ENCODE assay signal across 14 cellular contexts in the genomic region with DNA sequence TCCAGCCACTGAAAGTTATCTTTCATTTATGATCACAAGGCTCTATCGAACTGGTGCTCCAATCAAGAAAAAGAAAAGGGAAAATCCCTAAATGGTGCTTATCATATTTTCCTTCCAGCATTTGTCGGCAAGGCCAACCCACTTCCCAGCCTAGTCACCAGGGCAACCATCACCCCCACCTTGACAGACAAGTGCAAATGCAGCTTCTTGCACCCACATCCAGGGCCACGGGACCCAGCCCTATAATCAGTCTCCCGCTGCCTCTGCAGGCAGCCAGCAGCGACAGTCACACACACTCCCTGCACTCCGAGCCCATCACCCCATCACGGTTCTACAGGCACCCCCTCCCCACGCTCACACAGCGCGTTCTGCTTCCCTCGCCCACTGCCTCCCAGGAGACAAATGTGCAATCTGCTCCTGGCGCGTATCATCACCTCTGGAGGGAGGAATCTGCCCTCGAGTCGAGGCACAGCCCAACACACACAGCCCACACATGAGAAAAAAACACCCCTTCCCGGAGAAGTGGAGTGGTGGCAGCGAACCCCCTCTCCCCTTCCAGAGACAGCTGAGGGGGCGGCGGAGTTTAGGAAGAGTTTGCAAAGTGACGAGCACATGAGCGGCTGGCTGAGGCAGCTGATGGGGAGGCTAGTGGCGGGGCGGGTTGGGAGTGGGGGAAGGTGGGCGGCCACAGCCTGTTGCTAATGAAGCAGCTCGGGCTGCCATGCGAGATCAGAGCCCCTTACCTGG. TPM values are rescaled to one million over a fixed set of nuclear protein-coding genes. Genes with fewer than 3 reads are reported as not detected.
DNase-seq lines count a peak whose midpoint lies in the region; ATAC-seq, FAIRE-seq and TF ChIP-seq lines count a peak whose summit lies in the region.
"Had no signal": no experiment of that assay in that cellular context is flagged by ENCODE, and none has a peak within 500 bp of the region (broad histone marks: within the 10 kb centered on the region; RNA-seq: fewer than 3 reads in every experiment).

No MANE protein-coding gene starts in this region.

- no peak for TF ChIP-seq CTCF in K562 (IDR thresholded peaks at IDR 0.05 in 2 of 3, conservative IDR thresholded peaks at IDR 0.05 in 1 of 3; ENCODE audit: insufficient read depth in 2 of 3, low read depth in 1 of 3, low read length in 3 of 3)
- no peak for TF ChIP-seq CTCF in neural progenitor cell (IDR thresholded peaks at IDR 0.05)

- H3K9me3 ChIP-seq in HUES6 (ENCODE audit: control insufficient read depth, insufficient read depth, low read depth, low read length) (no peaks in the 10 kb centered on the region), K562 (replicated peaks; ENCODE audit: control insufficient read depth, insufficient read depth, low read depth, low read length) (no peaks in the 10 kb centered on the region), neural progenitor cell (ENCODE audit: low read depth) (no peaks in the 10 kb centered on the region)

- H3K4me1 ChIP-seq in HUES6 (ENCODE audit: control insufficient read depth, insufficient read depth, low read length) (peaks cover 20% of the 10 kb centered on the region), K562 (replicated peaks in 1 of 2; ENCODE audit: control insufficient read depth in 2 of 2, insufficient read depth in 2 of 2, low read length in 2 of 2) (no peaks in the 10 kb centered on the region; a peak in 1 of 5 replicates), neural progenitor cell (peaks cover 16% of the 10 kb centered on the region)

- no peaks in the 10 kb centered on the region for H3F3A ChIP-seq in neural progenitor cell (ENCODE audit: low read depth)

- CTCF ChIA-PET in K562 (lab: Yijun Ruan, JAX; ENCODE audit: low intra/inter-chr PET ratio), result no interaction called here

- H3K27ac ChIP-seq in HUES6 (ENCODE audit: low read depth, low read length), result no peak overlapping the region
- H3K27ac ChIP-seq in K562 (ENCODE audit: extremely low read depth, low read depth, low read length), result no peak overlapping the region
- no peak overlapping the region for H3K27ac ChIP-seq in neural progenitor cell
- H3K27ac ChIP-seq: 22Rv1 had no signal

- DNase-seq in DMS 273 (lab: John Stamatoyannopoulos, UW; ENCODE audit: unreplicated experiment), result peak; percentile 64
- no peak for DNase-seq in DMS 273 treated with DMSO at 0.1 percent for 48 hours (lab: John Stamatoyannopoulos, UW)
- DNase-seq in K562 (ENCODE audit: extremely low read depth in 1 of 4, low spot score in 3 of 4), result no peak
- DNase-seq in neural progenitor cell (ENCODE audit: low spot score), result peak; percentile 11
- no peak for DNase-seq in NCI-H526 (lab: John Stamatoyannopoulos, UW)
- no peak for DNase-seq in GM19240 (ENCODE audit: insufficient read length, low spot score)
- DNase-seq in activated CD4-positive, CD25-positive, alpha-beta regulatory T cell (lab: John Stamatoyannopoulos, UW), result no peak
- DNase-seq: NCI-H1436, T-helper 1 cell, trophoblast cell had no signal

- under 1% methylated on average over 17 of the region's 26 CpGs for WGBS in K562 (ENCODE audit: insufficient coverage, low coverage, missing lambda C conversion rate)

- in situ Hi-C loops in K562 (cut with MboI), result no loop called here

- no peaks in the 10 kb centered on the region for H3K9me1 ChIP-seq in K562 (ENCODE audit: control insufficient read depth, insufficient read depth, low read length)

- no peaks in the 10 kb centered on the region for H3K36me3 Mint-ChIP-seq in neural progenitor cell

- H3K4me2 ChIP-seq in K562 (ENCODE audit: insufficient read depth, low read length) (no peak overlapping the region), neural progenitor cell (peak overlapping the region; percentile 4)

- H3K36me3 ChIP-seq in HUES6 (ENCODE audit: control insufficient read depth, insufficient read depth, low read length) (no peaks in the 10 kb centered on the region), K562 (ENCODE audit: control insufficient read depth, insufficient read depth, low read length) (no peaks in the 10 kb centered on the region), neural progenitor cell (no peaks in the 10 kb centered on the region)

- POLR2A ChIA-PET in K562 (lab: Yijun Ruan, JAX), result no interaction called here

- no peaks in the 10 kb centered on the region for H4K20me1 ChIP-seq in K562 (replicated peaks; ENCODE audit: control insufficient read depth, insufficient read depth, low read length)
- H4K20me1 ChIP-seq in neural progenitor cell (ENCODE audit: low read depth), result no peaks in the 10 kb centered on the region

- no peak for ATAC-seq in K562

- TF ChIP-seq RAD21 in K562 (CRISPR knock-in tag; conservative IDR thresholded peaks at IDR 0.05 in 1 of 2, IDR thresholded peaks at IDR 0.05 in 1 of 2), result no peak

- peaks cover 8% of the 10 kb centered on the region for H3K27me3 Mint-ChIP-seq in neural progenitor cell (ENCODE audit: insufficient read depth, low read depth)

- no peak for TF ChIP-seq EP300 in K562 (IDR thresholded peaks at IDR 0.05; ENCODE audit: low read length)

- FAIRE-seq in K562 (lab: Jason Lieb, UNC), result no peak

- no TSS peak for BruUV-seq in K562 (replicated peaks; lab: Mats Ljungman, UMichigan)

- peaks cover 5% of the 10 kb centered on the region for H3K27me3 ChIP-seq in HUES6 (ENCODE audit: control insufficient read depth, insufficient read depth, low read length)
- peaks cover 0 to 18% of the 10 kb centered on the region in 2 experiments; a peak in 1 of 5 replicates for H3K27me3 ChIP-seq in K562 (ENCODE audit: control insufficient read depth in 2 of 2, insufficient read depth in 2 of 2, low read length in 2 of 2)
- no peaks in the 10 kb centered on the region for H3K27me3 ChIP-seq in neural progenitor cell

- no peak overlapping the region for H3K9ac ChIP-seq in HUES6 (ENCODE audit: low read length)
- H3K9ac ChIP-seq in K562 (ENCODE audit: insufficient read depth in 1 of 2, low read depth in 2 of 2, low read length in 2 of 2), result no peak overlapping the region; a peak in 1 of 4 replicates
- no peak overlapping the region for H3K9ac ChIP-seq in neural progenitor cell

- H3K4me3 Mint-ChIP-seq in neural progenitor cell, result peak overlapping the region; percentile 59

- peak overlapping the region; percentile 88 for H3K27ac Mint-ChIP-seq in neural progenitor cell

- H3K9me3 Mint-ChIP-seq in neural progenitor cell, result no peaks in the 10 kb centered on the region

- TF ChIP-seq POLR2A in K562 (conservative IDR thresholded peaks at IDR 0.05), result no peak

- H3K4me3 ChIP-seq in HUES6 (ENCODE audit: low read depth, low read length), result peak overlapping the region; percentile 16; the same call in 1 of the 2 replicates
- no peak overlapping the region for H3K4me3 ChIP-seq in K562
- H3K4me3 ChIP-seq in neural progenitor cell, result no peak overlapping the region

- H3K79me2 ChIP-seq in K562 (ENCODE audit: control insufficient read depth, insufficient read depth, low read length) (no peaks in the 10 kb centered on the region), neural progenitor cell (ENCODE audit: low read depth) (no peaks in the 10 kb centered on the region)

- intact Hi-C loops in K562 (cut with micrococcal nuclease), result no loop called here

- no peak overlapping the region for H2AFZ ChIP-seq in K562 (ENCODE audit: low read depth, low read length)
- H2AFZ ChIP-seq in neural progenitor cell (replicated peaks), result peak overlapping the region; percentile 71

- H3K4me1 Mint-ChIP-seq in neural progenitor cell, result peaks cover 32% of the 10 kb centered on the region

RNA-seq across cellular contexts. Expression of gene PPP4R4, which starts 9.3 kb away (rescaled TPM):
- total RNA-seq in K562 (2011; cell fraction: chromatin; rRNA removed; ENCODE audit: low replicate concordance), result not detected in 2 replicates
- total RNA-seq in K562 (2011; cell fraction: nucleolus; rRNA removed), result not detected in 2 replicates
- not detected in 2 replicates for total RNA-seq in K562 (2011; cell fraction: nucleoplasm; rRNA removed)
- total RNA-seq in K562 (2014; rRNA removed) (0.04 TPM in 1 of 2 replicates, not detected in the other), K562 (2014; rRNA removed; fragmentation: Illumina TruSeq; extraction: Trizol) (not detected in 2 replicates), K562 (2015; rRNA removed; fragmentation: Illumina TruSeq; extraction: Trizol) (0.11 TPM in 1 of 2 replicates, not detected in the other), K562 (2021) (not detected in 2 replicates), neural progenitor cell (ENCODE audit: low replicate concordance) (25.5 and 27.8 TPM in 2 replicates)
- polyA plus RNA-seq in K562 (2011; rRNA removed) (0.26 TPM in 1 of 2 replicates, not detected in the other), K562 (2014; fragmentation: Illumina TruSeq; extraction: Trizol) (not detected in 2 replicates), K562 (2014; fragmentation: Nextera tagmentation; extraction: Ambion mirVana) (not detected), K562 (2014; rRNA removed) (not detected in 2 replicates)
- not detected in 2 replicates for polyA plus RNA-seq in K562 (2011; cell fraction: cytosol; rRNA removed)
- 0.09 TPM in 1 of 2 replicates, not detected in the other for polyA plus RNA-seq in K562 (2011; cell fraction: nucleus; rRNA removed)
- polyA plus RNA-seq in K562 (2012), result 0.21 TPM in 1 of 2 replicates, not detected in the other
- polyA minus RNA-seq in K562 (2011; rRNA and poly(A)+ RNA removed), result not detected in 2 replicates
- not detected in 2 replicates for polyA minus RNA-seq in K562 (2011; cell fraction: cytosol; rRNA and poly(A)+ RNA removed)
- under 0.01 TPM in 1 of 2 replicates, not detected in the other for polyA minus RNA-seq in K562 (2011; cell fraction: nucleus; rRNA and poly(A)+ RNA removed)
- total RNA-seq: lung microvascular endothelial cell, pulmonary artery endothelial cell had no signal

RNA-seq across cellular contexts. Expression of gene IFI27L2, which starts 35.5 kb away (rescaled TPM):
- 1.2 and 5.0 TPM in 2 replicates for total RNA-seq in K562 (2011; cell fraction: chromatin; rRNA removed; ENCODE audit: low replicate concordance)
- total RNA-seq in K562 (2011; cell fraction: nucleolus; rRNA removed), result 2.6 and 2.7 TPM in 2 replicates
- 2.0 and 4.0 TPM in 2 replicates for total RNA-seq in K562 (2011; cell fraction: nucleoplasm; rRNA removed)
- total RNA-seq in K562 (2014; rRNA removed), result 8.0 and 9.3 TPM in 2 replicates
- 2.3 and 2.7 TPM in 2 replicates for total RNA-seq in K562 (2014; rRNA removed; fragmentation: Illumina TruSeq; extraction: Trizol)
- 4.1 and 6.1 TPM in 2 replicates for total RNA-seq in K562 (2015; rRNA removed; fragmentation: Illumina TruSeq; extraction: Trizol)
- 4.4 and 5.5 TPM in 2 replicates for total RNA-seq in K562 (2021)
- polyA plus RNA-seq in K562 (2011; rRNA removed), result 3.3 and 4.1 TPM in 2 replicates
- polyA plus RNA-seq in K562 (2011; cell fraction: cytosol; rRNA removed), result 7.4 and 14.0 TPM in 2 replicates
- polyA plus RNA-seq in K562 (2011; cell fraction: nucleus; rRNA removed), result 2.2 and 4.6 TPM in 2 replicates
- 13.5 and 19.3 TPM in 2 replicates for polyA plus RNA-seq in K562 (2012)
- 2.5 and 3.8 TPM in 2 replicates for polyA plus RNA-seq in K562 (2014; fragmentation: Illumina TruSeq; extraction: Trizol)
- polyA plus RNA-seq in K562 (2014; fragmentation: Nextera tagmentation; extraction: Ambion mirVana), result 1 to 10 TPM; 1.0 to 3.0 TPM
- polyA plus RNA-seq in K562 (2014; rRNA removed), result 5.9 and 9.0 TPM in 2 replicates
- 0.33 and 0.88 TPM in 2 replicates for polyA minus RNA-seq in K562 (2011; rRNA and poly(A)+ RNA removed)
- not detected in 2 replicates for polyA minus RNA-seq in K562 (2011; cell fraction: cytosol; rRNA and poly(A)+ RNA removed)
- polyA minus RNA-seq in K562 (2011; cell fraction: nucleus; rRNA and poly(A)+ RNA removed), result 0.94 and 1.1 TPM in 2 replicates
- 24.7 and 73.7 TPM in 2 replicates for total RNA-seq in neural progenitor cell (ENCODE audit: low replicate concordance)

RNA-seq across cellular contexts. Expression of gene IFI27, which starts 54.3 kb away (rescaled TPM):
- total RNA-seq in K562 (2011; cell fraction: chromatin; rRNA removed; ENCODE audit: low replicate concordance), result 2.0 and 2.4 TPM in 2 replicates
- total RNA-seq in K562 (2011; cell fraction: nucleolus; rRNA removed), result 2.2 and 2.9 TPM in 2 replicates
- 3.8 and 4.0 TPM in 2 replicates for total RNA-seq in K562 (2011; cell fraction: nucleoplasm; rRNA removed)
- total RNA-seq in K562 (2014; rRNA removed) (0.45 and 0.98 TPM in 2 replicates), K562 (2014; rRNA removed; fragmentation: Illumina TruSeq; extraction: Trizol) (0.95 and 1.1 TPM in 2 replicates), K562 (2015; rRNA removed; fragmentation: Illumina TruSeq; extraction: Trizol) (1.6 and 1.8 TPM in 2 replicates), K562 (2021) (1.0 and 1.3 TPM in 2 replicates), neural progenitor cell (ENCODE audit: low replicate concordance) (0.69 and 2.5 TPM in 2 replicates)
- polyA plus RNA-seq in K562 (2011; rRNA removed) (2.0 TPM in 2 replicates), K562 (2014; fragmentation: Illumina TruSeq; extraction: Trizol) (0.19 and 1.2 TPM in 2 replicates), K562 (2014; fragmentation: Nextera tagmentation; extraction: Ambion mirVana) (1 to 10 TPM; 2.4 to 3.4 TPM), K562 (2014; rRNA removed) (0.89 TPM in 1 of 2 replicates, not detected in the other)
- 4.1 and 8.7 TPM in 2 replicates for polyA plus RNA-seq in K562 (2011; cell fraction: cytosol; rRNA removed)
- polyA plus RNA-seq in K562 (2011; cell fraction: nucleus; rRNA removed), result 4.0 and 5.2 TPM in 2 replicates
- polyA plus RNA-seq in K562 (2012), result 1.8 and 4.7 TPM in 2 replicates
- 0.28 and 0.39 TPM in 2 replicates for polyA minus RNA-seq in K562 (2011; rRNA and poly(A)+ RNA removed)
- polyA minus RNA-seq in K562 (2011; cell fraction: cytosol; rRNA and poly(A)+ RNA removed), result not detected in 2 replicates
- polyA minus RNA-seq in K562 (2011; cell fraction: nucleus; rRNA and poly(A)+ RNA removed), result 1.1 and 2.0 TPM in 2 replicates

Comparison
In these comparisons a context has a peak if more than half of its experiments do, and no peak if none do; other contexts are left out.
1. DNase-seq: peak in DMS 273 (single experiment) and neural progenitor cell (single experiment); none in DMS 273 treated with DMSO at 0.1 percent for 48 hours (single experiment), K562 (0 of 4), NCI-H526 (0 of 2), GM19240 (single experiment) and activated CD4-positive, CD25-positive, alpha-beta regulatory T cell (0 of 4).
2. RNA of gene PPP4R4, which starts 9.3 kb away (total RNA-seq): 25.5 to 27.8 TPM in neural progenitor cell; 0.04 to 0.11 TPM in K562; every median in the first group is over 10 times any median in the second.